8 cellular contexts compared by ENCODE assay signal in the genomic region with DNA sequence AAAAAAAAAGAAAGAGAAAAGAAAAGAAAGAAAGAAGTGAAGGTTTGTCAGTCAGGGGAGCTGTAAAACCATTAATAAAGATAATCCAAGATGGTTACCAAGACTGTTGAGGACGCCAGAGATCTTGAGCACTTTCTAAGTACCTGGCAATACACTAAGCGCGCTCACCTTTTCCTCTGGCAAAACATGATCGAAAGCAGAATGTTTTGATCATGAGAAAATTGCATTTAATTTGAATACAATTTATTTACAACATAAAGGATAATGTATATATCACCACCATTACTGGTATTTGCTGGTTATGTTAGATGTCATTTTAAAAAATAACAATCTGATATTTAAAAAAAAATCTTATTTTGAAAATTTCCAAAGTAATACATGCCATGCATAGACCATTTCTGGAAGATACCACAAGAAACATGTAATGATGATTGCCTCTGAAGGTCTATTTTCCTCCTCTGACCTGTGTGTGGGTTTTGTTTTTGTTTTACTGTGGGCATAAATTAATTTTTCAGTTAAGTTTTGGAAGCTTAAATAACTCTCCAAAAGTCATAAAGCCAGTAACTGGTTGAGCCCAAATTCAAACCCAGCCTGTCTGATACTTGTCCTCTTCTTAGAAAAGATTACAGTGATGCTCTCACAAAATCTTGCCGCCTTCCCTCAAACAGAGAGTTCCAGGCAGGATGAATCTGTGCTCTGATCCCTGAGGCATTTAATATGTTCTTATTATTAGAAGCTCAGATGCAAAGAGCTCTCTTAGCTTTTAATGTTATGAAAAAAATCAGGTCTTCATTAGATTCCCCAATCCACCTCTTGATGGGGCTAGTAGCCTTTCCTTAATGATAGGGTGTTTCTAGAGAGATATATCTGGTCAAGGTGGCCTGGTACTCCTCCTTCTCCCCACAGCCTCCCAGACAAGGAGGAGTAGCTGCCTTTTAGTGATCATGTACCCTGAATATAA. TPM values are rescaled to one million over a fixed set of nuclear protein-coding genes. Genes with fewer than 3 reads are reported as not detected.
DNase-seq lines count a peak whose midpoint lies in the region; ATAC-seq and TF ChIP-seq lines count a peak whose summit lies in the region.

No MANE protein-coding gene starts in this region.

- peak overlapping the region; percentile 95 to 100 (median 98) for H3K4me3 Mint-ChIP-seq in T-cell

- H3K9ac ChIP-seq in skeletal muscle tissue (ENCODE audit: low read depth in 1 of 3, low read length in 3 of 3), result peak overlapping the region; percentile 9 to 53 (median 47)

- H3K36me3 ChIP-seq in skeletal muscle tissue (ENCODE audit: control insufficient read depth in 3 of 3, insufficient read depth in 3 of 3, low read length in 3 of 3), result peaks cover 24 to 34% (median 30%) of the 10 kb centered on the region in 3 donors

- CTCF ChIA-PET in HEK293T (lab: Yijun Ruan, JAX) (interaction anchor here (0.6 to 2.7 kb wide), 6 partner anchors 8 to 33 kb away, joined by 3 to 18 read pairs (median 3); a partner anchor contains a TSS), T-cell (lab: Charles Lee) (interaction anchor here (0.8 to 10.2 kb wide), 10 partner anchors 10 to 73 kb away, joined by 3 to 160 read pairs (median 5); a partner anchor contains a TSS)

- no peaks in the 10 kb centered on the region for H3K9me3 Mint-ChIP-seq in T-cell

- peak overlapping the region; percentile 100 for H3K27ac Mint-ChIP-seq in T-cell

- no peaks in the 10 kb centered on the region for H3K9me3 ChIP-seq in skeletal muscle tissue (ENCODE audit: control insufficient read depth in 3 of 3, low read length in 3 of 3)

- H3K36me3 Mint-ChIP-seq in T-cell, result peaks cover 68% of the 10 kb centered on the region

- peak; percentile 30 for TF ChIP-seq CTCF in fibroblast of mammary gland (conservative IDR thresholded peaks at IDR 0.05; ENCODE audit: control insufficient read depth, insufficient read depth, low read depth, low read length)

- H3K27ac ChIP-seq in skeletal muscle tissue (ENCODE audit: low read depth, low read length), result peak overlapping the region; percentile 98

- H3K4me1 Mint-ChIP-seq in T-cell, result peaks cover 56 to 87% (median 58%) of the 10 kb centered on the region in 3 donors

- ATAC-seq in T-cell (replicated peaks in 1 of 4) (no peak), GM18858 (IDR thresholded peaks at IDR 0.05; ENCODE audit: unreplicated experiment) (no peak), HG03108 (IDR thresholded peaks at IDR 0.05; ENCODE audit: unreplicated experiment) (no peak)

- peaks cover 7 to 21% (median 8%) of the 10 kb centered on the region in 3 donors for H3K4me1 ChIP-seq in skeletal muscle tissue (ENCODE audit: control insufficient read depth in 3 of 3, insufficient read depth in 3 of 3, low read length in 3 of 3)

- peak; percentile 28 for DNase-seq in COLO829 (ENCODE audit: low spot score)
- DNase-seq in HEK293T (ENCODE audit: extremely low spot score), result peak; percentile 10
- DNase-seq in T-cell, result peak in 1 of 34 experiments; percentile 28
- peak; percentile 51 for DNase-seq in fibroblast of mammary gland (ENCODE audit: low read depth)
- DNase-seq in effector CD8-positive, alpha-beta T cell (lab: John Stamatoyannopoulos, UW), result no peak

- H3K4me3 ChIP-seq in fibroblast of mammary gland (ENCODE audit: control insufficient read depth, low read depth, low read length) (peak overlapping the region; percentile 99), skeletal muscle tissue (ENCODE audit: low read length in 3 of 3) (peak overlapping the region; percentile 95 to 99 (median 98))

- POLR2A ChIA-PET in HEK293T (lab: Yijun Ruan, JAX), result interaction anchor here (0.6 to 6.0 kb wide), 4 partner anchors 14 to 68 kb away, joined by 3 to 75 read pairs (median 35); a partner anchor contains a TSS
- POLR2A ChIA-PET in T-cell (lab: Charles Lee), result interaction anchor here (0.5 to 10.2 kb wide), 26 partner anchors 8 to 968 kb away, joined by 3 to 289 read pairs (median 9); a partner anchor contains a TSS

- no peaks in the 10 kb centered on the region for H3K27me3 ChIP-seq in skeletal muscle tissue (ENCODE audit: control insufficient read depth in 3 of 3, insufficient read depth in 3 of 3, low read length in 3 of 3)

- H3K27me3 Mint-ChIP-seq in T-cell, result no peaks in the 10 kb centered on the region

TF ChIP-seq in HEK293T, 16 proteins besides CTCF, POLR2A, EP300 and RAD21:
- TF ChIP-seq HDGF (IDR thresholded peaks at IDR 0.05; ENCODE audit: borderline replicate concordance) (no peak), FOXA1 (IDR thresholded peaks at IDR 0.05) (no peak), ELF4 (IDR thresholded peaks at IDR 0.05) (no peak), LEF1 (IDR thresholded peaks at IDR 0.05; ENCODE audit: borderline replicate concordance) (no peak), CTBP1 (IDR thresholded peaks at IDR 0.05; ENCODE audit: borderline replicate concordance) (no peak), BHLHE40 (IDR thresholded peaks at IDR 0.05; ENCODE audit: borderline replicate concordance) (no peak), FOXK2 (IDR thresholded peaks at IDR 0.05) (no peak), L3MBTL2 (conservative IDR thresholded peaks at IDR 0.05) (no peak), SP1 (IDR thresholded peaks at IDR 0.05) (no peak), ZNF384 (IDR thresholded peaks at IDR 0.05) (no peak), ARNT (IDR thresholded peaks at IDR 0.05) (no peak), FOXM1 (IDR thresholded peaks at IDR 0.05; ENCODE audit: borderline replicate concordance) (no peak), NFRKB (IDR thresholded peaks at IDR 0.05) (no peak), TARDBP (IDR thresholded peaks at IDR 0.05) (no peak), SUZ12 (IDR thresholded peaks at IDR 0.05) (no peak)
- TF ChIP-seq, protein P1, sequence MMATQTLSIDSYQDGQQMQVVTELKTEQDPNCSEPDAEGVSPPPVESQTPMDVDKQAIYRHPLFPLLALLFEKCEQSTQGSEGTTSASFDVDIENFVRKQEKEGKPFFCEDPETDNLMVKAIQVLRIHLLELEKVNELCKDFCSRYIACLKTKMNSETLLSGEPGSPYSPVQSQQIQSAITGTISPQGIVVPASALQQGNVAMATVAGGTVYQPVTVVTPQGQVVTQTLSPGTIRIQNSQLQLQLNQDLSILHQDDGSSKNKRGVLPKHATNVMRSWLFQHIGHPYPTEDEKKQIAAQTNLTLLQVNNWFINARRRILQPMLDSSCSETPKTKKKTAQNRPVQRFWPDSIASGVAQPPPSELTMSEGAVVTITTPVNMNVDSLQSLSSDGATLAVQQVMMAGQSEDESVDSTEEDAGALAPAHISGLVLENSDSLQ (IDR thresholded peaks at IDR 0.05), result no peak
TF ChIP-seq in HEK293T: peak in this region for 0.

RNA-seq across cellular contexts. Expression of a gene that starts 2.0 kb away (rescaled TPM):
- total RNA-seq in T-cell, result 1,000 to 10,000 TPM; 5,457 to 6,662 (median 6,121) TPM
- total RNA-seq in skeletal muscle tissue, result 876 TPM

RNA-seq across cellular contexts. Expression of a gene that starts 2.2 kb away (rescaled TPM):
- total RNA-seq in T-cell, result 10 to 100 TPM; 43.5 to 69.7 (median 48.5) TPM
- total RNA-seq in skeletal muscle tissue, result 2.6 TPM

RNA-seq across cellular contexts. Expression of a gene that starts 23.0 kb away (rescaled TPM):
- total RNA-seq in T-cell (10 to 100 TPM; 21.5 to 56.9 (median 42.9) TPM), skeletal muscle tissue (16.7 TPM)

RNA-seq across cellular contexts. Expression of a gene that starts 49.8 kb away (rescaled TPM):
- total RNA-seq in T-cell, result 100 to 1,000 TPM; 108 to 124 (median 118) TPM
- 67.3 TPM for total RNA-seq in skeletal muscle tissue

Comparison
In these comparisons a context has a peak if more than half of its experiments do, and no peak if none do; other contexts are left out.
1. RNA of a gene that starts 2.2 kb away (total RNA-seq): 43.5 to 69.7 TPM in T-cell; 2.6 TPM in skeletal muscle tissue (single experiment); every median in the first group is over 10 times any median in the second.